Comparison of ENCODE assay signal across 19 cellular contexts in genomic region chr4:44914223-44914622, GRCh38.
DNase-seq lines count a peak whose midpoint lies in the region; ATAC-seq lines count a peak whose summit lies in the region.
"Had no signal": no experiment of that assay in that cellular context is flagged by ENCODE, and none has a peak within 500 bp of the region (broad histone marks: within the 10 kb centered on the region; RNA-seq: fewer than 3 reads in every experiment).

No MANE protein-coding gene starts in this region.

- no peaks in the 10 kb centered on the region for H3K4me1 ChIP-seq in mesenchymal stem cell (ENCODE audit: control insufficient read depth, insufficient read depth, low read depth, low read length)
- H3K4me1 ChIP-seq: BLaER1, Caco-2 had no signal

- no peak overlapping the region for H2BK12ac ChIP-seq in mesenchymal stem cell (ENCODE audit: low read length in 2 of 2)

- H3K27ac ChIP-seq in mesenchymal stem cell (ENCODE audit: low read length, poor library complexity, severe bottlenecking) = no peak overlapping the region
- H3K27ac ChIP-seq: BLaER1, C4-2B had no signal

- H3K23ac ChIP-seq in mesenchymal stem cell (ENCODE audit: low read length in 2 of 2) = no peak overlapping the region

- H3K18ac ChIP-seq in mesenchymal stem cell (ENCODE audit: low read depth in 1 of 2, low read length in 2 of 2) = no peak overlapping the region

- H3K4me2 ChIP-seq in mesenchymal stem cell (ENCODE audit: low read length, poor library complexity, severe bottlenecking) = no peak overlapping the region
- H3K4me2 ChIP-seq: BLaER1, GM23338 had no signal

- H3K9me3 ChIP-seq in mesenchymal stem cell (ENCODE audit: control insufficient read depth, low read length) = no peaks in the 10 kb centered on the region
- H3K9me3 ChIP-seq: BLaER1, Caco-2 had no signal

- no peak overlapping the region for H2BK5ac ChIP-seq in mesenchymal stem cell (ENCODE audit: low read depth, low read length, poor library complexity, severe bottlenecking)

- H3K36me3 ChIP-seq in mesenchymal stem cell (ENCODE audit: control insufficient read depth in 1 of 2, insufficient read depth in 2 of 2, low read depth in 1 of 2, low read length in 2 of 2) = no peaks in the 10 kb centered on the region
- H3K36me3 ChIP-seq: BLaER1 had no signal

- no peaks in the 10 kb centered on the region for H3K27me3 ChIP-seq in mesenchymal stem cell (ENCODE audit: control insufficient read depth in 1 of 2, insufficient read depth in 1 of 2, low read length in 2 of 2)
- H3K27me3 ChIP-seq: BLaER1 had no signal

- ATAC-seq in GM18520 (IDR thresholded peaks at IDR 0.05; ENCODE audit: unreplicated experiment) (peak; percentile 55), GM18867 (IDR thresholded peaks at IDR 0.05; ENCODE audit: unreplicated experiment) (peak; percentile 43), HG03432 (IDR thresholded peaks at IDR 0.05; ENCODE audit: unreplicated experiment) (peak; percentile 61)
- ATAC-seq: CD8-positive, alpha-beta T cell; GM12878; GM23338; HCT116 had no signal

- H2AFZ ChIP-seq in mesenchymal stem cell (ENCODE audit: low read depth, low read length) = no peak overlapping the region
- H2AFZ ChIP-seq: GM23338 had no signal

- no peaks in the 10 kb centered on the region for H3K79me1 ChIP-seq in mesenchymal stem cell (replicated peaks; ENCODE audit: low read length, poor library complexity, severe bottlenecking)

- no peak overlapping the region for H4K91ac ChIP-seq in mesenchymal stem cell (ENCODE audit: low read length)

- no peak overlapping the region for H2BK120ac ChIP-seq in mesenchymal stem cell (ENCODE audit: low read depth, low read length)

- H2BK15ac ChIP-seq in mesenchymal stem cell (ENCODE audit: low read depth, poor library complexity, severe bottlenecking) = no peak overlapping the region

- no peak overlapping the region for H4K8ac ChIP-seq in mesenchymal stem cell (ENCODE audit: low read length)

- H3K9ac ChIP-seq in mesenchymal stem cell (ENCODE audit: low read length) = no peak overlapping the region
- H3K9ac ChIP-seq: BLaER1 had no signal

- DNase-seq in mesenchymal stem cell = peak; percentile 3
- no peak for DNase-seq in inferior parietal cortex (ENCODE audit: extremely low spot score)
- no peak for DNase-seq in AG08395 (ENCODE audit: low spot score)
- DNase-seq: Caco-2; CD4-positive, CD25-positive, alpha-beta regulatory T cell; CD8-positive, alpha-beta T cell; DMS 273 treated with DMSO at 0.1 percent for 48 hours; DMS79; EL; GDM1; H9 had no signal

- H2AK5ac ChIP-seq in mesenchymal stem cell (ENCODE audit: low read length, severe bottlenecking) = no peak overlapping the region

- H3K14ac ChIP-seq in mesenchymal stem cell (ENCODE audit: low read length in 2 of 2) = no peak overlapping the region

- H3K4ac ChIP-seq in mesenchymal stem cell (ENCODE audit: low read depth in 1 of 2, low read length in 2 of 2) = no peak overlapping the region

- H3K4me3 ChIP-seq in mesenchymal stem cell (ENCODE audit: insufficient read depth in 1 of 2, low read depth in 1 of 2, low read length in 2 of 2) = no peak overlapping the region
- H3K4me3 ChIP-seq: BLaER1, GM12878, GM23338 had no signal

- WGBS in mesenchymal stem cell = 88% methylated on average over 1 of the region's 1 CpG
